8 cellular contexts compared by ENCODE assay signal in genomic region chr11:78039919-78040671, GRCh38. TPM values are rescaled to one million over a fixed set of nuclear protein-coding genes. Genes with fewer than 3 reads are reported as not detected.
A peak's percentile ranks its signal among the peaks of the same experiment; 100 is the strongest.
DNase-seq lines count a peak whose midpoint lies in the region; ATAC-seq and FAIRE-seq lines count a peak whose summit lies in the region.

No MANE protein-coding gene starts in this region.

- H3K4me1 Mint-ChIP-seq in T-helper 2 cell treated with Interferon-gamma antibody and Interleukin-4, amounts not matched to agents 5 μg/mL and 100 μg/mL, for 36 hours (ENCODE audit: low read depth), result peaks cover 10% of the 10 kb centered on the region
- H3K4me1 Mint-ChIP-seq in naive B cell, result peaks cover 9% of the 10 kb centered on the region in 3 donors

- peak overlapping the region; percentile 23; the same call in 1 of the 2 replicates for H3K4me3 ChIP-seq in Karpas-422 (ENCODE audit: low read length)

- no peaks in the 10 kb centered on the region for H3K36me3 ChIP-seq in Karpas-422 (ENCODE audit: insufficient read depth, low read length)

- H3K4me3 Mint-ChIP-seq in T-helper 2 cell treated with Interferon-gamma antibody and Interleukin-4, amounts not matched to agents 5 μg/mL and 100 μg/mL, for 36 hours, result peak overlapping the region; percentile 39
- H3K4me3 Mint-ChIP-seq in naive B cell, result peak overlapping the region in 3 of 8 donors; percentile 9 to 44 (median 23)

- no peaks in the 10 kb centered on the region for H3K27me3 ChIP-seq in Karpas-422 (ENCODE audit: low read length)

- no peaks in the 10 kb centered on the region for H3K9me3 Mint-ChIP-seq in T-helper 2 cell treated with Interferon-gamma antibody and Interleukin-4, amounts not matched to agents 5 μg/mL and 100 μg/mL, for 36 hours
- H3K9me3 Mint-ChIP-seq in naive B cell, result no peaks in the 10 kb centered on the region

- peak overlapping the region; percentile 41 for H3K4me2 ChIP-seq in Karpas-422 (ENCODE audit: low read depth, low read length, poor library complexity, severe bottlenecking)

- H3K36me3 Mint-ChIP-seq in T-helper 2 cell treated with Interferon-gamma antibody and Interleukin-4, amounts not matched to agents 5 μg/mL and 100 μg/mL, for 36 hours (ENCODE audit: low read depth), result no peaks in the 10 kb centered on the region
- no peaks in the 10 kb centered on the region for H3K36me3 Mint-ChIP-seq in naive B cell

- no peaks in the 10 kb centered on the region for H4K20me1 ChIP-seq in Karpas-422 (ENCODE audit: insufficient read depth, low read depth, low read length)

- H3K27me3 Mint-ChIP-seq in T-helper 2 cell treated with Interferon-gamma antibody and Interleukin-4, amounts not matched to agents 5 μg/mL and 100 μg/mL, for 36 hours (ENCODE audit: low read depth), result no peaks in the 10 kb centered on the region
- H3K27me3 Mint-ChIP-seq in naive B cell, result peaks cover 0 to 5% (median 4%) of the 10 kb centered on the region in 3 donors

- no peaks in the 10 kb centered on the region for H3K79me2 ChIP-seq in Karpas-422 (ENCODE audit: low read length)

- peak overlapping the region; percentile 79 for H3K27ac Mint-ChIP-seq in T-helper 2 cell treated with Interferon-gamma antibody and Interleukin-4, amounts not matched to agents 5 μg/mL and 100 μg/mL, for 36 hours
- H3K27ac Mint-ChIP-seq in naive B cell, result peak overlapping the region in 5 of 6 donors; percentile 6 to 63 (median 39)

- H2AFZ ChIP-seq in Karpas-422 (ENCODE audit: low read length), result peak overlapping the region; percentile 63

- peaks cover 10% of the 10 kb centered on the region for H3K4me1 ChIP-seq in Karpas-422 (ENCODE audit: low read length)

- FAIRE-seq in GM19239 (lab: Jason Lieb, UNC), result peak; percentile 83

- DNase-seq in COLO829 (ENCODE audit: low spot score) (peak; percentile 85), GM19239 (ENCODE audit: insufficient read length, low spot score) (peak; percentile 63), Karpas-422 (peak; percentile 46), epithelial cell of prostate (ENCODE audit: low read depth, low spot score) (no peak), naive B cell (no peak), ureter (ENCODE audit: low spot score) (peak; percentile 73)
- peak; percentile 19 for DNase-seq in T-helper 2 cell treated with Interferon-gamma antibody and Interleukin-4, amounts not matched to agents 5 μg/mL and 100 μg/mL, for 36 hours (ENCODE audit: low spot score)

- H3K9me3 ChIP-seq in Karpas-422 (ENCODE audit: low read length), result no peaks in the 10 kb centered on the region

- H3K27ac ChIP-seq in Karpas-422 (ENCODE audit: low read length) (no peak overlapping the region), epithelial cell of prostate (peak overlapping the region; percentile 91)

- no peaks in the 10 kb centered on the region for H3K9me2 ChIP-seq in Karpas-422 (replicated peaks; ENCODE audit: insufficient read depth, low read length)

- no peak for ATAC-seq in naive B cell (ENCODE audit: low read depth in 2 of 2)
- no peak for ATAC-seq in HG03378 (IDR thresholded peaks at IDR 0.05; ENCODE audit: unreplicated experiment)

- H3K9ac ChIP-seq in Karpas-422 (ENCODE audit: low read length), result peak overlapping the region; percentile 32

RNA-seq across cellular contexts. Expression of gene KCTD14, which starts 17.0 kb away (rescaled TPM):
- total RNA-seq in Karpas-422 (2014; rRNA removed; shearing (Covaris generic); ENCODE audit: low replicate concordance), result 1.0 TPM in 1 of 2 replicates, not detected in the other
- polyA plus RNA-seq in naive B cell (ENCODE audit: low read depth in 6 of 6), result under 1 TPM in 1 of 6 donors, not detected in 5; 0.38 TPM
- total RNA-seq in ureter, result 7.6 TPM

RNA-seq across cellular contexts. Expression of gene THRSP, which starts 23.6 kb away (rescaled TPM):
- total RNA-seq in Karpas-422 (2014; rRNA removed; shearing (Covaris generic); ENCODE audit: low replicate concordance), result not detected in 2 replicates
- not detected for polyA plus RNA-seq in naive B cell (ENCODE audit: low read depth in 6 of 6)
- not detected for total RNA-seq in ureter

RNA-seq across cellular contexts. Expression of gene NDUFC2, which starts 39.6 kb away (rescaled TPM):
- total RNA-seq in Karpas-422 (2014; rRNA removed; shearing (Covaris generic); ENCODE audit: low replicate concordance), result 51.9 and 94.7 TPM in 2 replicates
- 100 to 1,000 TPM; 138 to 164 (median 149) TPM for polyA plus RNA-seq in naive B cell (ENCODE audit: low read depth in 6 of 6)
- 146 TPM for total RNA-seq in ureter

RNA-seq across cellular contexts. Expression of gene INTS4, which starts 45.6 kb away (rescaled TPM):
- 42.7 and 51.2 TPM in 2 replicates for total RNA-seq in Karpas-422 (2014; rRNA removed; shearing (Covaris generic); ENCODE audit: low replicate concordance)
- polyA plus RNA-seq in naive B cell (ENCODE audit: low read depth in 6 of 6), result 10 to 100 TPM; 33.3 to 71.6 (median 38.1) TPM
- 38.7 TPM for total RNA-seq in ureter

Comparison
In these comparisons a context has a peak if more than half of its experiments do, and no peak if none do; other contexts are left out.
1. DNase-seq: peak in COLO829 (single experiment), GM19239 (single experiment), Karpas-422 (single experiment), T-helper 2 cell treated with Interferon-gamma antibody and Interleukin-4, amounts not matched to agents 5 μg/mL and 100 μg/mL, for 36 hours (single experiment) and ureter (single experiment); none in epithelial cell of prostate (single experiment) and naive B cell (single experiment).